Comparison of ENCODE assay signal across 34 cellular contexts in genomic region chr18:22149710-22150109, GRCh38. TPM values are rescaled to one million over a fixed set of nuclear protein-coding genes. Genes with fewer than 3 reads are reported as not detected.
"Had no signal": no experiment of that assay in that cellular context is flagged by ENCODE, and none has a peak within 500 bp of the region (broad histone marks: within the 10 kb centered on the region; RNA-seq: fewer than 3 reads in every experiment).

No MANE protein-coding gene starts in this region.

- H3K4me1 ChIP-seq: adrenal gland, ascending aorta, body of pancreas, breast epithelium had no signal

- H3K27me3 ChIP-seq: adrenal gland, ascending aorta, body of pancreas, breast epithelium, cardiac muscle cell had no signal

- H3K36me3 ChIP-seq: adrenal gland, ascending aorta, brain microvascular endothelial cell, breast epithelium, cardiac muscle cell had no signal

- DNase-seq: activated effector memory CD4-positive, alpha-beta T cell treated with anti-CD3 and anti-CD28 coated beads, Interleukin-2, amount 50 U/mL, for 16 hours; activated effector memory CD4-positive, alpha-beta T cell treated with Interleukin-2 at 50 U/mL for 16 hours; activated gamma-delta T cell; activated gamma-delta T cell treated with Interleukin-2 at 50 U/mL for 16 hours; activated naive CD4-positive, alpha-beta T cell; activated naive CD4-positive, alpha-beta T cell treated with anti-CD3 and anti-CD28 coated beads for 36 hours; activated naive CD4-positive, alpha-beta T cell treated with anti-CD3 and anti-CD28 coated beads, Interleukin-2, amount 10 ng/mL, durations not matched to agents 7 days and 5 days; activated naive CD4-positive, alpha-beta T cell treated with anti-CD3 and anti-CD28 coated beads, Interleukin-2, amount 50 U/mL, for 16 hours; activated naive CD4-positive, alpha-beta T cell treated with Interleukin-2 at 50 U/mL for 16 hours; activated naive CD8-positive, alpha-beta T cell treated with anti-CD3 and anti-CD28 coated beads for 36 hours; activated naive CD8-positive, alpha-beta T cell treated with anti-CD3 and anti-CD28 coated beads, Interleukin-2, amount 10 ng/mL, durations not matched to agents 7 days and 5 days; activated naive CD8-positive, alpha-beta T cell treated with anti-CD3 and anti-CD28 coated beads, Interleukin-2, amount 50 U/mL, for 24 hours; activated T-cell treated with anti-CD3 and anti-CD28 coated beads, Interleukin-2, amount 50 U/mL, for 1 hour; activated T-cell treated with anti-CD3 and anti-CD28 coated beads, Interleukin-2, amount 50 U/mL, for 24 hours; activated T-cell treated with anti-CD3 and anti-CD28 coated beads, Interleukin-2, amount 50 U/mL, for 4 hours; activated T-cell treated with anti-CD3 and anti-CD28 coated beads, Interleukin-2, amount 50 U/mL, for 48 hours; activated T-cell treated with anti-CD3 and anti-CD28 coated beads, Interleukin-2, amount 50 U/mL, for 72 hours; adrenal gland; amniotic stem cell; amygdala; anterior cingulate cortex; aorta; body of pancreas; brain microvascular endothelial cell; caudate nucleus; central memory CD4-positive, alpha-beta T cell; cerebellar nuclear complex had no signal

- H3K9me3 ChIP-seq: adrenal gland, ascending aorta, body of pancreas, breast epithelium had no signal

- ATAC-seq: activated naive CD4-positive, alpha-beta T cell treated with anti-CD3 and anti-CD28 coated beads, Interleukin-2, amount 50 U/mL, for 72 hours; activated naive CD8-positive, alpha-beta T cell treated with anti-CD3 and anti-CD28 coated beads, Interleukin-2, amount 50 U/mL, for 24 hours; activated T-cell treated with anti-CD3 and anti-CD28 coated beads, Interleukin-2, amount 50 U/mL, for 4 hours; activated T-cell treated with anti-CD3 and anti-CD28 coated beads, Interleukin-2, amount 50 U/mL, for 72 hours; activated T-helper 17 cell treated with anti-CD3 and anti-CD28 coated beads, Interleukin-2, amount 50 U/mL, for 72 hours; body of pancreas had no signal

- H3K4me3 ChIP-seq: adrenal gland, ascending aorta, body of pancreas, breast epithelium, cardiac muscle cell had no signal

- H3K27ac ChIP-seq: adrenal gland, ascending aorta, body of pancreas, brain microvascular endothelial cell, breast epithelium, cardiac muscle cell had no signal

RNA-seq across cellular contexts. Expression of gene GATA6, which starts 19.7 kb away (rescaled TPM):
- total RNA-seq: activated naive CD4-positive, alpha-beta T cell treated with anti-CD3 and anti-CD28 coated beads for 36 hours; activated naive CD4-positive, alpha-beta T cell treated with anti-CD3 and anti-CD28 coated beads, Interleukin-2, amount 50 U/mL, for 72 hours; activated naive CD8-positive, alpha-beta T cell treated with anti-CD3 and anti-CD28 coated beads for 36 hours; activated T-helper 1 cell treated with anti-CD3 and anti-CD28 coated beads, Interleukin-12 subunit alpha, Interleukin-12 subunit beta, Interleukin-2, Interleukin-4 antibody, amounts not matched to agents 30 ng/mL and 10 ng/mL and 1 ng/mL, durations not matched to agents 14 hours and 24 hours and 36 hours; activated T-helper 17 cell treated with anti-CD3 and anti-CD28 coated beads, Interleukin-2, amount 50 U/mL, for 72 hours; activated T-helper 2 cell treated with anti-CD3 and anti-CD28 coated beads, Interferon-gamma antibody, Interleukin-2, Interleukin-4, amounts not matched to agents 10 μg/mL and 5 μg/mL and 100 μg/mL, durations not matched to agents 14 hours and 24 hours and 36 hours had no signal
